ENCODE assay signal across 19 cellular contexts in genomic region chr16:19678804-19679203, GRCh38.
"Had no signal": no experiment of that assay in that cellular context is flagged by ENCODE, and none has a peak within 500 bp of the region (broad histone marks: within the 10 kb centered on the region; RNA-seq: fewer than 3 reads in every experiment).

No MANE protein-coding gene starts in this region.

- H3K4me1 ChIP-seq: esophagus squamous epithelium, pancreas, tibial artery, upper lobe of left lung, uterus had no signal

- H3K27ac ChIP-seq: esophagus squamous epithelium, pancreas, tibial artery, upper lobe of left lung had no signal

- H3K4me3 ChIP-seq: esophagus squamous epithelium, heart right ventricle, mucosa of descending colon, pancreas, tibial artery, upper lobe of left lung, uterus had no signal

- ATAC-seq: left lobe of liver; mucosa of descending colon; natural killer cell treated with Interleukin-12 subunit alpha and Interleukin-12 subunit beta and Interleukin-15 and Interleukin-18, amount 100 ng/mL, for 72 hours; pancreas; sciatic nerve had no signal

- H3K36me3 ChIP-seq: uterus had no signal

- FAIRE-seq: frontal cortex, islet of Langerhans, pancreas, small intestine had no signal

- H3K9me3 ChIP-seq: esophagus squamous epithelium, mucosa of descending colon, pancreas, tibial artery, upper lobe of left lung, uterus had no signal

- H3K27me3 ChIP-seq: esophagus squamous epithelium, heart right ventricle, pancreas, tibial artery, upper lobe of left lung, uterus had no signal

- DNase-seq: esophagus squamous epithelium; heart right ventricle; hypothalamus; kidney glomerular epithelial cell; mammary epithelial cell; mucosa of descending colon; occipital lobe; pancreas; small intestine; stimulated activated CD4-positive, alpha-beta T cell treated with anti-CD3 and anti-CD28 coated beads, Interleukin-12 subunit alpha, Interleukin-12 subunit beta, amount 100 ng/mL, for 4 hours; stimulated activated naive CD4-positive, alpha-beta T cell treated with Interleukin-2 at 50 U/mL for 16 hours; tibial artery; upper lobe of left lung; uterus had no signal
